In the genomic region with DNA sequence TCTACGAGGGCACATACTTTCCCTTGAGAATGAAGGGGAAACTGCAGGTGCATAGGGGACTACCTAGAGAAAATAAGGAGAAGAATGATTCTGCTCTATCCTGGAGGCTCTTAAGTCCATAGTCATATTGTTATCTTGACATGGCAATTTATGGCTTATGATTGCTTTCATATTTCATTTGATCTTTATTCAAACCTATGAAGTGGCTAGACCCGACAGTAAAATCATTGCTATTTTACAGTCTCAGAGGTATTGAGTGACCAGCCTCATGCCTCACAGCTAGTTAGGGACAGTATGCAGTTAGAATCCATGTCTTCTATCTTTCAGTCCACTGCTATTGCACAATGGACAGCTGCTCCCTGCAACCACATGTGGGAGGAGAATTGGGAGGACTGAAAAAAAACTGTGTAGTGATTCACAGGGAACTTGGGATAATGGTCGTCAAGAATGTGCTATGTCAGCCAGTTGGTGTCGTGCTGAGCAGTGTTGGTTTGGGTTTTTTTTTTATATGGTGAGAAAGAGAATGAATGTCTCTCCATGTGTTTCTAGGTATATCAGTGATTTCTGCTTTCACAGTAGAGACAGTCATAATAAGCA, we compare ENCODE assay signal across 9 cellular contexts.
DNase-seq lines count a peak whose midpoint lies in the region; ATAC-seq, FAIRE-seq and TF ChIP-seq lines count a peak whose summit lies in the region.
"Had no signal": no experiment of that assay in that cellular context is flagged by ENCODE, and none has a peak within 500 bp of the region (broad histone marks: within the 10 kb centered on the region; RNA-seq: fewer than 3 reads in every experiment).

No MANE protein-coding gene starts in this region.

- TF ChIP-seq RAD21 in IMR-90 (IDR thresholded peaks at IDR 0.05; ENCODE audit: low read length), result no peak
- no peak for TF ChIP-seq RAD21 in HepG2 (CRISPR knock-in tag; IDR thresholded peaks at IDR 0.05)

- H2AK9ac ChIP-seq in IMR-90 (replicated peaks; ENCODE audit: low read depth, low read length, poor library complexity), result peak overlapping the region; percentile 61

- H3K4me3 Mint-ChIP-seq in activated CD8-positive, alpha-beta T cell treated with anti-CD3 and anti-CD28 coated beads, Interleukin-2, amount 10 ng/mL, durations not matched to agents 7 days and 5 days, result no peak overlapping the region

- no peak overlapping the region for H3K56ac ChIP-seq in IMR-90 (ENCODE audit: extremely low read depth, insufficient read depth, low read length)

- TF ChIP-seq CTCF in IMR-90 (conservative IDR thresholded peaks at IDR 0.05; ENCODE audit: low read depth, low read length) (no peak), brain microvascular endothelial cell (IDR thresholded peaks at IDR 0.05; ENCODE audit: low read depth, low read length, missing control alignments) (no peak), HepG2 (CRISPR knock-in tag; IDR thresholded peaks at IDR 0.05) (no peak)

- H3K4me1 ChIP-seq in IMR-90 (ENCODE audit: control insufficient read depth, insufficient read depth, low read length) (no peaks in the 10 kb centered on the region), HepG2 (ENCODE audit: insufficient read depth, low read length) (peaks cover 21% of the 10 kb centered on the region)

- H3K4ac ChIP-seq in IMR-90 (ENCODE audit: low read depth, low read length), result no peak overlapping the region

- no peak overlapping the region for H4K8ac ChIP-seq in IMR-90 (ENCODE audit: low read depth in 2 of 2, low read length in 2 of 2)

- H2AFZ ChIP-seq in IMR-90 (replicated peaks; ENCODE audit: low read length, poor library complexity) (peak overlapping the region; percentile 34), HepG2 (ENCODE audit: low read length) (no peak overlapping the region)

- no peak overlapping the region for H2BK15ac ChIP-seq in IMR-90 (ENCODE audit: low read depth, low read length)

- BruUV-seq in IMR-90 (replicated peaks; lab: Mats Ljungman, UMichigan), result no TSS peak
- BruUV-seq in HepG2 (replicated peaks; lab: Mats Ljungman, UMichigan), result no TSS peak

- TF ChIP-seq EP300 in HepG2 (IDR thresholded peaks at IDR 0.05; ENCODE audit: low read depth in 2 of 2, low read length in 2 of 2) (no peak), HepG2 (CRISPR knock-in tag; IDR thresholded peaks at IDR 0.05; ENCODE audit: borderline replicate concordance) (no peak)

- H3K27ac Mint-ChIP-seq in activated CD8-positive, alpha-beta T cell treated with anti-CD3 and anti-CD28 coated beads, Interleukin-2, amount 10 ng/mL, durations not matched to agents 7 days and 5 days, result no peak overlapping the region

- ATAC-seq in IMR-90 (ENCODE audit: low read depth) (peak; percentile 97), HepG2 (peak; percentile 87), GM21447 (IDR thresholded peaks at IDR 0.05; ENCODE audit: unreplicated experiment) (no peak)
- no peak for ATAC-seq in activated CD8-positive, alpha-beta T cell treated with anti-CD3 and anti-CD28 coated beads, Interleukin-2, amount 10 ng/mL, durations not matched to agents 7 days and 5 days

- H3K79me1 ChIP-seq in IMR-90 (ENCODE audit: low read depth in 1 of 2, low read length in 2 of 2), result no peaks in the 10 kb centered on the region

- WGBS in IMR-90 (ENCODE audit: extremely low coverage in 2 of 2, insufficient read length in 1 of 2), 2 experiments, result no CpG with 5 or more reads among the region's 4 CpGs
- 3% methylated on average over 4 of the region's 4 CpGs for WGBS in HepG2 (ENCODE audit: low lambda C conversion rate)

- no peak overlapping the region for H3K9ac ChIP-seq in IMR-90 (ENCODE audit: low read depth, low read length)
- no peak overlapping the region for H3K9ac ChIP-seq in HepG2 (ENCODE audit: insufficient read depth, low read depth, low read length)

- H3K27ac ChIP-seq in IMR-90 (ENCODE audit: insufficient read depth, low read length) (no peak overlapping the region), brain microvascular endothelial cell (no peak overlapping the region), HepG2 (ENCODE audit: extremely low read length, insufficient read depth, low read length) (no peak overlapping the region)

- no peaks in the 10 kb centered on the region for H3K4me1 Mint-ChIP-seq in activated CD8-positive, alpha-beta T cell treated with anti-CD3 and anti-CD28 coated beads, Interleukin-2, amount 10 ng/mL, durations not matched to agents 7 days and 5 days (ENCODE audit: low read depth)

- H4K91ac ChIP-seq in IMR-90 (ENCODE audit: insufficient read depth, low read depth, low read length), result no peak overlapping the region

- no peak overlapping the region; the same call in 1 of the 2 replicates for H3K4me2 ChIP-seq in IMR-90 (ENCODE audit: low read depth, low read length)
- peak overlapping the region; percentile 9; the same call in 1 of the 2 replicates for H3K4me2 ChIP-seq in HepG2 (ENCODE audit: low read depth, low read length)

- POLR2A ChIA-PET in IMR-90 (lab: Charles Lee; ENCODE audit: unreplicated experiment) (interaction anchor here (0.7 kb wide), 1 partner anchor 12 kb away, joined by 5 read pairs; no protein-coding TSS in a partner anchor), HepG2 (lab: Yijun Ruan, JAX) (no interaction called here)
- POLR2A ChIA-PET in activated CD8-positive, alpha-beta T cell treated with anti-CD3 and anti-CD28 coated beads, Interleukin-2, amount 10 ng/mL, durations not matched to agents 7 days and 5 days (lab: Charles Lee), result no interaction called here

- H3K23ac ChIP-seq in IMR-90 (ENCODE audit: low read depth, low read length), result no peak overlapping the region

- in situ Hi-C loops in IMR-90 (cut with MboI; ENCODE audit: low sequenced_read_pairs) (no loop called here), brain microvascular endothelial cell (cut with HindIII; ENCODE audit: low pct_ligation_motif_present, low sequenced_read_pairs) (no loop called here), HepG2 (cut with HindIII; ENCODE audit: extremely low pct_ligation_motif_present, low pct_unique_long_range_greater_than_20kb) (no loop called here)

- no peak overlapping the region for H4K5ac ChIP-seq in IMR-90 (ENCODE audit: low read depth, low read length)

- H3K36me3 ChIP-seq in IMR-90 (ENCODE audit: control insufficient read depth, insufficient read depth, low read length), result no peaks in the 10 kb centered on the region
- H3K36me3 ChIP-seq in brain microvascular endothelial cell (replicated peaks), result no peaks in the 10 kb centered on the region
- H3K36me3 ChIP-seq in HepG2 (replicated peaks in 1 of 2; ENCODE audit: control insufficient read depth in 1 of 2, insufficient read depth in 2 of 2, low read length in 2 of 2), result no peaks in the 10 kb centered on the region

- no peak overlapping the region for H2AK5ac ChIP-seq in IMR-90 (ENCODE audit: low read depth, low read length)

- no peak overlapping the region for H2BK5ac ChIP-seq in IMR-90 (ENCODE audit: low read depth, low read length, poor library complexity, severe bottlenecking)

- H2BK20ac ChIP-seq in IMR-90 (ENCODE audit: low read depth, low read length), result no peak overlapping the region

- H3K14ac ChIP-seq in IMR-90 (replicated peaks; ENCODE audit: low read depth, low read length), result no peak overlapping the region

- H3K9me1 ChIP-seq in IMR-90 (ENCODE audit: insufficient read depth, low read length), result no peaks in the 10 kb centered on the region

- H3K79me2 ChIP-seq in HepG2 (ENCODE audit: insufficient read depth, low read length), result no peaks in the 10 kb centered on the region

- H3K9me3 Mint-ChIP-seq in activated CD8-positive, alpha-beta T cell treated with anti-CD3 and anti-CD28 coated beads, Interleukin-2, amount 10 ng/mL, durations not matched to agents 7 days and 5 days (ENCODE audit: insufficient read depth), result no peaks in the 10 kb centered on the region

- intact Hi-C loops in IMR-90 (cut with micrococcal nuclease), result no loop called here
- intact Hi-C loops in HepG2 (cut with micrococcal nuclease; ENCODE audit: unreplicated experiment), result no loop called here

- peak; percentile 91 for FAIRE-seq in HepG2 (lab: Jason Lieb, UNC)
- FAIRE-seq: G401.6 had no signal

- dilution Hi-C loops in IMR-90 (cut with HindIII; ENCODE audit: low sequenced_read_pairs, unreplicated experiment), result no loop called here

- TF ChIP-seq POLR2A in IMR-90 (IDR thresholded peaks at IDR 0.05; ENCODE audit: low read depth, low read length), result no peak
- TF ChIP-seq POLR2A in HepG2 (IDR thresholded peaks at IDR 0.05; ENCODE audit: insufficient read depth in 1 of 2, low read depth in 2 of 2, low read length in 2 of 2), result no peak

- H3K4me3 ChIP-seq in IMR-90 (ENCODE audit: insufficient read depth, low read depth, low read length) (no peak overlapping the region), brain microvascular endothelial cell (ENCODE audit: low read depth, low read length) (no peak overlapping the region), HepG2 (replicated peaks in 1 of 3; ENCODE audit: insufficient read depth in 1 of 3, low read depth in 2 of 3, low read length in 3 of 3) (no peak overlapping the region)

- H4K20me1 ChIP-seq in IMR-90 (ENCODE audit: insufficient read depth, low read length) (no peaks in the 10 kb centered on the region), HepG2 (ENCODE audit: insufficient read depth, low read length) (no peaks in the 10 kb centered on the region)

- peaks cover 24% of the 10 kb centered on the region for H3K27me3 Mint-ChIP-seq in activated CD8-positive, alpha-beta T cell treated with anti-CD3 and anti-CD28 coated beads, Interleukin-2, amount 10 ng/mL, durations not matched to agents 7 days and 5 days (ENCODE audit: low read depth)

- CTCF ChIA-PET in IMR-90 (lab: Yijun Ruan, JAX), result no interaction called here
- CTCF ChIA-PET in HepG2 (lab: Yijun Ruan, JAX; ENCODE audit: low intra/inter-chr PET ratio, low total read pairs), result no interaction called here
- CTCF ChIA-PET in activated CD8-positive, alpha-beta T cell treated with anti-CD3 and anti-CD28 coated beads, Interleukin-2, amount 10 ng/mL, durations not matched to agents 7 days and 5 days (lab: Charles Lee), result no interaction called here

- H3K27me3 ChIP-seq in IMR-90 (ENCODE audit: control insufficient read depth, insufficient read depth, low read length) (no peaks in the 10 kb centered on the region), brain microvascular endothelial cell (replicated peaks) (no peaks in the 10 kb centered on the region), HepG2 (ENCODE audit: control insufficient read depth in 1 of 2, insufficient read depth in 2 of 2, low read length in 2 of 2) (no peaks in the 10 kb centered on the region)

- no peak overlapping the region for H2BK120ac ChIP-seq in IMR-90 (ENCODE audit: low read depth, low read length)

- no peak overlapping the region for H3K18ac ChIP-seq in IMR-90 (ENCODE audit: low read depth, low read length)

- H3K36me3 Mint-ChIP-seq in activated CD8-positive, alpha-beta T cell treated with anti-CD3 and anti-CD28 coated beads, Interleukin-2, amount 10 ng/mL, durations not matched to agents 7 days and 5 days (ENCODE audit: low read depth), result no peaks in the 10 kb centered on the region

- H3K9me3 ChIP-seq in IMR-90 (ENCODE audit: control insufficient read depth, insufficient read depth, low read length) (no peaks in the 10 kb centered on the region), HepG2 (ENCODE audit: low read length) (no peaks in the 10 kb centered on the region)

- DNase-seq in AG08395 (ENCODE audit: low spot score) (peak; percentile 94), IMR-90 (peak; percentile 86), brain microvascular endothelial cell (peak; percentile 90), HepG2 (ENCODE audit: low spot score) (peak; percentile 70), DMS153 treated with DMSO at 0.1 percent for 48 hours (lab: John Stamatoyannopoulos, UW; ENCODE audit: unreplicated experiment) (no peak), SK-N-DZ (ENCODE audit: low spot score) (no peak)
- DNase-seq in activated CD8-positive, alpha-beta T cell treated with anti-CD3 and anti-CD28 coated beads, Interleukin-2, amount 10 ng/mL, durations not matched to agents 7 days and 5 days, result no peak

Comparison
In these comparisons a context has a peak if more than half of its experiments do, and no peak if none do; other contexts are left out.
1. DNase-seq: peak in AG08395 (single experiment), IMR-90 (single experiment), brain microvascular endothelial cell (single experiment) and HepG2 (single experiment); none in DMS153 treated with DMSO at 0.1 percent for 48 hours (single experiment), activated CD8-positive, alpha-beta T cell treated with anti-CD3 and anti-CD28 coated beads, Interleukin-2, amount 10 ng/mL, durations not matched to agents 7 days and 5 days (single experiment) and SK-N-DZ (single experiment).
2. ATAC-seq: peak in IMR-90 (single experiment) and HepG2 (single experiment); none in activated CD8-positive, alpha-beta T cell treated with anti-CD3 and anti-CD28 coated beads, Interleukin-2, amount 10 ng/mL, durations not matched to agents 7 days and 5 days (single experiment) and GM21447 (single experiment).